18 cellular contexts compared by ENCODE assay signal in genomic region chr17:58920773-58921172, GRCh38.
"Had no signal": no experiment of that assay in that cellular context is flagged by ENCODE, and none has a peak within 500 bp of the region (broad histone marks: within the 10 kb centered on the region; RNA-seq: fewer than 3 reads in every experiment).

No MANE protein-coding gene starts in this region.

- FAIRE-seq: endometrium, kidney had no signal

- DNase-seq: activated CD4-positive, alpha-beta memory T cell treated with anti-CD3 and anti-CD28 coated beads for 36 hours; activated CD4-positive, alpha-beta T cell treated with anti-CD3 and anti-CD28 coated beads for 48 hours; activated gamma-delta T cell; activated T-cell treated with anti-CD3 and anti-CD28 coated beads, Interleukin-2, amount 50 U/mL, for 72 hours; aorta; foreskin keratinocyte; kidney; lower lobe of right lung; mesendoderm; mucosa of descending colon; posterior cingulate gyrus; right lobe of liver; stimulated activated CD4-positive, alpha-beta T cell treated with anti-CD3 and anti-CD28 coated beads, Interleukin-1b, Interleukin-23, amount 100 ng/mL, for 48 hours; stomach had no signal

- H3K27ac ChIP-seq: foreskin keratinocyte, lower lobe of right lung, right lobe of liver, skin epidermis, stomach, suprapubic skin, tibial nerve had no signal

- H3K27me3 ChIP-seq: right lobe of liver, suprapubic skin, tibial nerve had no signal

- H3K36me3 ChIP-seq: lower lobe of right lung, right lobe of liver, stomach, suprapubic skin, tibial nerve had no signal

- H3K4me3 ChIP-seq: lower lobe of right lung, mucosa of descending colon, right lobe of liver, skin epidermis, stomach, suprapubic skin, tibial nerve had no signal

- H3K4me1 ChIP-seq: foreskin keratinocyte, lower lobe of right lung, right lobe of liver, stomach, suprapubic skin, tibial nerve had no signal

- H3K9me3 ChIP-seq: lower lobe of right lung, mucosa of descending colon, right lobe of liver, stomach, suprapubic skin, tibial nerve had no signal
